17 cellular contexts compared by ENCODE assay signal in genomic region chr2:39718483-39718882, GRCh38. TPM values are rescaled to one million over a fixed set of nuclear protein-coding genes. Genes with fewer than 3 reads are reported as not detected.
DNase-seq lines count a peak whose midpoint lies in the region; ATAC-seq and TF ChIP-seq lines count a peak whose summit lies in the region.
"Had no signal": no experiment of that assay in that cellular context is flagged by ENCODE, and none has a peak within 500 bp of the region (broad histone marks: within the 10 kb centered on the region; RNA-seq: fewer than 3 reads in every experiment).

No MANE protein-coding gene starts in this region.

- intact Hi-C loops in left colon (cut with DNase I, micrococcal nuclease) = no loop called here

- in situ Hi-C loops in astrocyte of the spinal cord (cut with HindIII; ENCODE audit: low sequenced_read_pairs) = no loop called here

- no peak for DNase-seq in activated naive CD8-positive, alpha-beta T cell treated with anti-CD3 and anti-CD28 coated beads, Interleukin-2, amount 50 U/mL, for 24 hours
- DNase-seq in activated naive CD8-positive, alpha-beta T cell treated with anti-CD3 and anti-CD28 coated beads for 36 hours = no peak
- DNase-seq in astrocyte of the spinal cord (ENCODE audit: low read depth, low spot score) (peak; percentile 37), left colon (no peak), NCI-H1417 (lab: John Stamatoyannopoulos, UW) (no peak), inferior parietal cortex (ENCODE audit: extremely low spot score) (no peak), NCI-H510A treated with DMSO at 0.1 percent for 48 hours (lab: John Stamatoyannopoulos, UW) (no peak)
- DNase-seq: DMS 273 treated with DMSO at 0.1 percent for 48 hours; EL; H9; Karpas-422; NCI-H1417 treated with DMSO at 0.1 percent for 48 hours; NCI-H2081 treated with DMSO at 0.1 percent for 48 hours; NCI-H69; NK-92 treated with Interleukin-12 subunit alpha and Interleukin-12 subunit beta, amount 100 ng/mL, for 24 hours had no signal

- no peak overlapping the region for H3K27ac Mint-ChIP-seq in activated naive CD8-positive, alpha-beta T cell treated with anti-CD3 and anti-CD28 coated beads, Interleukin-2, amount 50 U/mL, for 24 hours
- no peak overlapping the region for H3K27ac Mint-ChIP-seq in activated naive CD8-positive, alpha-beta T cell treated with anti-CD3 and anti-CD28 coated beads for 36 hours

- H3K9me3 Mint-ChIP-seq in activated naive CD8-positive, alpha-beta T cell treated with anti-CD3 and anti-CD28 coated beads, Interleukin-2, amount 50 U/mL, for 24 hours = no peaks in the 10 kb centered on the region
- H3K9me3 Mint-ChIP-seq in activated naive CD8-positive, alpha-beta T cell treated with anti-CD3 and anti-CD28 coated beads for 36 hours = no peaks in the 10 kb centered on the region
- H3K9me3 Mint-ChIP-seq: H9 had no signal

- H3K4me3 Mint-ChIP-seq in activated naive CD8-positive, alpha-beta T cell treated with anti-CD3 and anti-CD28 coated beads, Interleukin-2, amount 50 U/mL, for 24 hours = no peak overlapping the region
- H3K4me3 Mint-ChIP-seq in activated naive CD8-positive, alpha-beta T cell treated with anti-CD3 and anti-CD28 coated beads for 36 hours = no peak overlapping the region
- H3K4me3 Mint-ChIP-seq: H9 had no signal

- no peak overlapping the region for H3K4me3 ChIP-seq in astrocyte of the spinal cord (ENCODE audit: low read depth, low read length)
- H3K4me3 ChIP-seq: BLaER1 treated with 17β-estradiol and CSF1 and Interleukin-3, amounts not matched to agents 10 nM and 100 nM had no signal

- H3K4me1 Mint-ChIP-seq in activated naive CD8-positive, alpha-beta T cell treated with anti-CD3 and anti-CD28 coated beads, Interleukin-2, amount 50 U/mL, for 24 hours = no peaks in the 10 kb centered on the region
- H3K4me1 Mint-ChIP-seq in activated naive CD8-positive, alpha-beta T cell treated with anti-CD3 and anti-CD28 coated beads for 36 hours = no peaks in the 10 kb centered on the region

- H3K27me3 Mint-ChIP-seq in activated naive CD8-positive, alpha-beta T cell treated with anti-CD3 and anti-CD28 coated beads, Interleukin-2, amount 50 U/mL, for 24 hours = peaks cover 7% of the 10 kb centered on the region
- peaks cover 5% of the 10 kb centered on the region for H3K27me3 Mint-ChIP-seq in activated naive CD8-positive, alpha-beta T cell treated with anti-CD3 and anti-CD28 coated beads for 36 hours

- ATAC-seq in activated naive CD8-positive, alpha-beta T cell treated with anti-CD3 and anti-CD28 coated beads, Interleukin-2, amount 50 U/mL, for 24 hours = peak; percentile 24
- ATAC-seq in left colon = peak; percentile 41
- ATAC-seq in GM18511 (IDR thresholded peaks at IDR 0.05; ENCODE audit: unreplicated experiment) = no peak

- no peaks in the 10 kb centered on the region for H3K36me3 Mint-ChIP-seq in activated naive CD8-positive, alpha-beta T cell treated with anti-CD3 and anti-CD28 coated beads, Interleukin-2, amount 50 U/mL, for 24 hours (ENCODE audit: low read depth)
- H3K36me3 Mint-ChIP-seq in activated naive CD8-positive, alpha-beta T cell treated with anti-CD3 and anti-CD28 coated beads for 36 hours = no peaks in the 10 kb centered on the region

- TF ChIP-seq CTCF in astrocyte of the spinal cord (IDR thresholded peaks at IDR 0.05; ENCODE audit: low read depth, low read length) = no peak

RNA-seq across cellular contexts. Expression of gene TMEM178A, which starts 52.8 kb away (rescaled TPM):
- total RNA-seq in activated naive CD8-positive, alpha-beta T cell treated with anti-CD3 and anti-CD28 coated beads for 36 hours = under 1 TPM; 0.16 TPM
- total RNA-seq in left colon = 1 to 10 TPM; 1.6 to 2.0 TPM
